Comparison of ENCODE assay signal across 14 cellular contexts in genomic region chr1:214587165-214587564, GRCh38. TPM values are rescaled to one million over a fixed set of nuclear protein-coding genes. Genes with fewer than 3 reads are reported as not detected.
DNase-seq lines count a peak whose midpoint lies in the region; TF ChIP-seq lines count a peak whose summit lies in the region.
"Had no signal": no experiment of that assay in that cellular context is flagged by ENCODE, and none has a peak within 500 bp of the region (broad histone marks: within the 10 kb centered on the region; RNA-seq: fewer than 3 reads in every experiment).

No MANE protein-coding gene starts in this region.

- no peak overlapping the region for H2AFZ ChIP-seq in neuronal stem cell (ENCODE audit: low read length)

- H2AK5ac ChIP-seq in neuronal stem cell (ENCODE audit: low read depth, low read length), result no peak overlapping the region

- no peak overlapping the region for H4K91ac ChIP-seq in neuronal stem cell (ENCODE audit: low read depth, low read length, poor library complexity)

- H2BK12ac ChIP-seq in neuronal stem cell (ENCODE audit: low read length), result no peak overlapping the region

- H3K4me2 ChIP-seq in neuronal stem cell (ENCODE audit: insufficient read depth, low read length, poor library complexity, severe bottlenecking), result no peak overlapping the region
- H3K4me2 ChIP-seq: BLaER1 had no signal

- H3K79me1 ChIP-seq in neuronal stem cell (ENCODE audit: low read depth, low read length), result no peaks in the 10 kb centered on the region

- no peaks in the 10 kb centered on the region for H3K9me3 ChIP-seq in neuronal stem cell (replicated peaks in 1 of 2; ENCODE audit: control insufficient read depth in 2 of 2, insufficient read depth in 1 of 2, low read depth in 1 of 2, low read length in 2 of 2)
- no peaks in the 10 kb centered on the region for H3K9me3 ChIP-seq in endodermal cell (ENCODE audit: control insufficient read depth, low read length)
- H3K9me3 ChIP-seq: BLaER1 had no signal

- H3K36me3 Mint-ChIP-seq in endodermal cell (ENCODE audit: low read depth), result no peaks in the 10 kb centered on the region

- H3K4me3 Mint-ChIP-seq in endodermal cell, result no peak overlapping the region

- no peak overlapping the region for H3K18ac ChIP-seq in neuronal stem cell (ENCODE audit: low read length)

- no peak overlapping the region for H2BK15ac ChIP-seq in neuronal stem cell (ENCODE audit: low read length)

- no peak for TF ChIP-seq CTCF in endodermal cell (conservative IDR thresholded peaks at IDR 0.05)

- no CpG with 5 or more reads among the region's 5 CpGs for WGBS in neuronal stem cell (ENCODE audit: extremely low coverage in 2 of 2, insufficient read length in 2 of 2, insufficient replicate concordance in 1 of 2), 2 donors
- WGBS in endodermal cell (ENCODE audit: insufficient coverage in 1 of 2, insufficient read length in 1 of 2), 2 experiments, result 85 to 94% methylated on average over 5 of the region's 5 CpGs

- no peak overlapping the region for H3K23ac ChIP-seq in neuronal stem cell (ENCODE audit: low read depth, low read length, poor library complexity)

- peaks cover 5% of the 10 kb centered on the region for H3K4me1 Mint-ChIP-seq in endodermal cell

- H3K36me3 ChIP-seq in neuronal stem cell (replicated peaks in 1 of 2; ENCODE audit: control insufficient read depth in 2 of 2, insufficient read depth in 2 of 2, low read length in 2 of 2) (no peaks in the 10 kb centered on the region), endodermal cell (ENCODE audit: control insufficient read depth, insufficient read depth, low read length) (no peaks in the 10 kb centered on the region)
- H3K36me3 ChIP-seq: BLaER1 had no signal

- H3K27ac ChIP-seq in neuronal stem cell (replicated peaks; ENCODE audit: low read length) (no peak overlapping the region), endodermal cell (ENCODE audit: low read depth, low read length) (no peak overlapping the region)
- H3K27ac ChIP-seq: 22Rv1, BLaER1 had no signal

- no peak overlapping the region for H3K27ac Mint-ChIP-seq in endodermal cell

- no peak overlapping the region for H3K4me3 ChIP-seq in neuronal stem cell (ENCODE audit: low read length in 2 of 2)
- H3K4me3 ChIP-seq in endodermal cell (ENCODE audit: low read length), result no peak overlapping the region
- H3K4me3 ChIP-seq: BLaER1 had no signal

- H3K27me3 Mint-ChIP-seq in endodermal cell (ENCODE audit: insufficient read depth), result peaks cover 3% of the 10 kb centered on the region

- H3K4me1 ChIP-seq in neuronal stem cell (ENCODE audit: control insufficient read depth in 2 of 2, insufficient read depth in 1 of 2, low read depth in 1 of 2, low read length in 2 of 2) (no peaks in the 10 kb centered on the region), endodermal cell (ENCODE audit: control insufficient read depth, insufficient read depth, low read length) (peaks cover 1% of the 10 kb centered on the region)
- H3K4me1 ChIP-seq: BLaER1 had no signal

- peak; percentile 19 for DNase-seq in NCI-H1105 treated with DMSO at 0.1 percent for 48 hours (lab: John Stamatoyannopoulos, UW)
- DNase-seq in NCI-H1105 (lab: John Stamatoyannopoulos, UW), result no peak
- DNase-seq in SHP77 (lab: John Stamatoyannopoulos, UW), result peak; percentile 10 to 30
- no peak for DNase-seq in SHP77 treated with DMSO at 0.1 percent for 48 hours (lab: John Stamatoyannopoulos, UW)
- peak; percentile 56 for DNase-seq in NCI-H69 (lab: John Stamatoyannopoulos, UW)
- no peak for DNase-seq in neuronal stem cell (ENCODE audit: low spot score)
- no peak for DNase-seq in endodermal cell
- no peak for DNase-seq in hepatic stellate cell (ENCODE audit: low spot score)
- DNase-seq: AML-193, DMS53, GF-D8, HCEC 1CT had no signal

- no peak overlapping the region for H2BK5ac ChIP-seq in neuronal stem cell (ENCODE audit: low read length)

- H3K27me3 ChIP-seq in neuronal stem cell (ENCODE audit: control insufficient read depth in 3 of 3, insufficient read depth in 3 of 3, low read depth in 1 of 3, low read length in 3 of 3), result peaks cover 0 to 4% (median 0%) of the 10 kb centered on the region in 3 experiments
- peaks cover 8% of the 10 kb centered on the region for H3K27me3 ChIP-seq in endodermal cell (ENCODE audit: control insufficient read depth, insufficient read depth, low read length, poor library complexity, severe bottlenecking)
- H3K27me3 ChIP-seq: BLaER1 had no signal

- no peak overlapping the region for H3K14ac ChIP-seq in neuronal stem cell (ENCODE audit: low read length)

- no peak overlapping the region for H3K4ac ChIP-seq in neuronal stem cell (ENCODE audit: low read length)

- no peak overlapping the region for H3K9ac ChIP-seq in neuronal stem cell (ENCODE audit: low read depth, low read length, poor library complexity)
- H3K9ac ChIP-seq in endodermal cell (ENCODE audit: extremely low read depth, low read length, poor library complexity, severe bottlenecking), result no peak overlapping the region
- H3K9ac ChIP-seq: BLaER1 had no signal

- no peaks in the 10 kb centered on the region for H3K9me3 Mint-ChIP-seq in endodermal cell

- H2BK120ac ChIP-seq in neuronal stem cell (ENCODE audit: low read depth, low read length), result no peak overlapping the region

- H4K8ac ChIP-seq in neuronal stem cell (ENCODE audit: low read depth, low read length), result peak overlapping the region; percentile 72

RNA-seq across cellular contexts. Expression of gene CENPF, which starts 15.8 kb away (rescaled TPM):
- 90.7 TPM for polyA plus RNA-seq in neuronal stem cell (2013, experiment 1 of 2)
- 86.0 TPM for polyA plus RNA-seq in neuronal stem cell (2013, experiment 2 of 2)
- 10 to 100 TPM; 77.2 to 87.2 TPM for total RNA-seq in endodermal cell
- polyA plus RNA-seq in endodermal cell (2013, experiment 1 of 2), result 95.0 TPM
- polyA plus RNA-seq in endodermal cell (2013, experiment 2 of 2), result 126 TPM

RNA-seq across cellular contexts. Expression of gene PTPN14, which starts 35.8 kb away (rescaled TPM):
- 10.2 TPM for polyA plus RNA-seq in neuronal stem cell (2013, experiment 1 of 2)
- polyA plus RNA-seq in neuronal stem cell (2013, experiment 2 of 2), result 11.0 TPM
- 10 to 100 TPM; 72.6 to 93.2 TPM for total RNA-seq in endodermal cell
- polyA plus RNA-seq in endodermal cell (2013, experiment 1 of 2), result 20.1 TPM
- polyA plus RNA-seq in endodermal cell (2013, experiment 2 of 2), result 23.3 TPM

Comparison
In these comparisons a context has a peak if more than half of its experiments do, and no peak if none do; other contexts are left out.
1. DNase-seq: peak in NCI-H1105 treated with DMSO at 0.1 percent for 48 hours (single experiment), SHP77 (2 of 2) and NCI-H69 (single experiment); none in NCI-H1105 (single experiment), SHP77 treated with DMSO at 0.1 percent for 48 hours (single experiment), neuronal stem cell (single experiment), endodermal cell (single experiment) and hepatic stellate cell (single experiment).